31 cellular contexts compared by ENCODE assay signal in genomic region chr2:16881122-16881521, GRCh38.
"Had no signal": no experiment of that assay in that cellular context is flagged by ENCODE, and none has a peak within 500 bp of the region (broad histone marks: within the 10 kb centered on the region; RNA-seq: fewer than 3 reads in every experiment).

No MANE protein-coding gene starts in this region.

- H3K4me1 ChIP-seq: ascending aorta, esophagus squamous epithelium, gastrocnemius medialis, heart left ventricle had no signal

- H3K27ac ChIP-seq: ascending aorta, brain microvascular endothelial cell, esophagus squamous epithelium, gastrocnemius medialis, heart left ventricle had no signal

- H3K27me3 ChIP-seq: ascending aorta, brain microvascular endothelial cell, esophagus squamous epithelium, gastrocnemius medialis had no signal

- H3K9me3 ChIP-seq: ascending aorta, esophagus squamous epithelium, gastrocnemius medialis, heart left ventricle had no signal

- H3K4me3 ChIP-seq: ascending aorta, esophagus squamous epithelium, gastrocnemius medialis, heart left ventricle had no signal

- ATAC-seq: activated CD4-positive, alpha-beta T cell treated with anti-CD3 and anti-CD28 coated beads for 36 hours; activated CD8-positive, alpha-beta memory T cell treated with anti-CD3 and anti-CD28 coated beads, Interleukin-2, amount 10 ng/mL, durations not matched to agents 7 days and 5 days; activated CD8-positive, alpha-beta T cell treated with anti-CD3 and anti-CD28 coated beads, Interleukin-2, amount 10 ng/mL, durations not matched to agents 7 days and 5 days; activated naive CD4-positive, alpha-beta T cell treated with anti-CD3 and anti-CD28 coated beads, Interleukin-2, amount 50 U/mL, for 72 hours; activated T-cell treated with anti-CD3 and anti-CD28 coated beads, Interleukin-2, amount 50 U/mL, for 72 hours; effector memory CD8-positive, alpha-beta T cell; gastrocnemius medialis; heart left ventricle; T-helper 17 cell had no signal

- DNase-seq: activated CD4-positive, alpha-beta memory T cell treated with anti-CD3 and anti-CD28 coated beads for 36 hours; activated CD4-positive, alpha-beta T cell treated with anti-CD3 and anti-CD28 coated beads for 36 hours; activated CD4-positive, alpha-beta T cell treated with anti-CD3 and anti-CD28 coated beads, Interleukin-2, amount 10 ng/mL, durations not matched to agents 24 days and 14 days; activated CD4-positive, CD25-positive, alpha-beta regulatory T cell; activated CD4-positive, CD25-positive, alpha-beta regulatory T cell treated with anti-CD3 and anti-CD28 coated beads, Interleukin-2, amount 50 U/mL, for 72 hours; activated CD8-positive, alpha-beta memory T cell treated with anti-CD3 and anti-CD28 coated beads, Interleukin-2, amount 10 ng/mL, durations not matched to agents 7 days and 5 days; activated CD8-positive, alpha-beta memory T cell treated with anti-CD3 and anti-CD28 coated beads, Interleukin-2, amount 50 U/mL, for 4 hours; activated CD8-positive, alpha-beta T cell treated with anti-CD3 and anti-CD28 coated beads, Interleukin-2, amount 10 ng/mL, durations not matched to agents 7 days and 5 days; activated gamma-delta T cell; activated naive CD4-positive, alpha-beta T cell; activated naive CD4-positive, alpha-beta T cell treated with anti-CD3 and anti-CD28 coated beads, Interleukin-2, amount 10 ng/mL, durations not matched to agents 7 days and 5 days; activated naive CD8-positive, alpha-beta T cell treated with anti-CD3 and anti-CD28 coated beads, Interleukin-2, amount 10 ng/mL, durations not matched to agents 7 days and 5 days; activated T-cell treated with anti-CD3 and anti-CD28 coated beads, Interleukin-2, amount 50 U/mL, for 24 hours; activated T-cell treated with anti-CD3 and anti-CD28 coated beads, Interleukin-2, amount 50 U/mL, for 72 hours; brain microvascular endothelial cell; caudate nucleus; cortex of kidney; dermis blood vessel endothelial cell; effector CD4-positive, alpha-beta T cell; effector memory CD8-positive, alpha-beta T cell; erythroblast; esophagus squamous epithelium; foreskin fibroblast; gastrocnemius medialis; glutamatergic neuron; heart left ventricle; T-helper 1 cell; T-helper 17 cell; T1000 had no signal

- H3K36me3 ChIP-seq: ascending aorta, brain microvascular endothelial cell, esophagus squamous epithelium, gastrocnemius medialis, heart left ventricle had no signal
